ENCODE assay signal across 2 cellular contexts in the genomic region with DNA sequence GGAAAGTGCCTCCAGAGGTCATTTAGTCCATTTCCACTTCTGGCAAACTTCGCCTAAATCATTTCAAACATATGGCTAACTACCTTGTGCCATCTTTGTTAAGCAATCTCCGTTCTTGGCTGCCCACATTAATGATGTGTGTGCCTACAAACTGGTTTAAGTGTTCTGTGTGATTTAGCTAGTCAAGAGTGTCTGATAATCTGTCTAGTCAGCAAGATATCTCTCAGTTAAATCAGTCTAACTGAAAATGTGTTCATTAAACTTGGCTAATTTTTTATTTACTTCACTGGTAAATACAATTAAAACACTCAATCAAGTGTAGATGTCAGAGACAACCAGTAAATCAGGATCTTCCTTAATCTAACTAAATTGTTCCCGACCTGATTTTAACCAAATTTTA.
TF ChIP-seq lines count a peak whose summit lies in the region.

No MANE protein-coding gene starts in this region.

TF ChIP-seq in HepG2, 621 proteins besides CTCF, POLR2A, EP300 and RAD21 (continued from another document):
- TF ChIP-seq ZNF431 (CRISPR knock-in tag; IDR thresholded peaks at IDR 0.05; ENCODE audit: borderline replicate concordance, low read depth) (no peak), SMYD3 (CRISPR knock-in tag; IDR thresholded peaks at IDR 0.05) (no peak), CEBPB (IDR thresholded peaks at IDR 0.05; ENCODE audit: borderline replicate concordance, low read depth, low read length) (no peak), MAFK (conservative IDR thresholded peaks at IDR 0.05 in 1 of 2, IDR thresholded peaks at IDR 0.05 in 1 of 2; ENCODE audit: low read length in 2 of 2) (peak; percentile 96 to 99)
- TF ChIP-seq, protein P1, sequence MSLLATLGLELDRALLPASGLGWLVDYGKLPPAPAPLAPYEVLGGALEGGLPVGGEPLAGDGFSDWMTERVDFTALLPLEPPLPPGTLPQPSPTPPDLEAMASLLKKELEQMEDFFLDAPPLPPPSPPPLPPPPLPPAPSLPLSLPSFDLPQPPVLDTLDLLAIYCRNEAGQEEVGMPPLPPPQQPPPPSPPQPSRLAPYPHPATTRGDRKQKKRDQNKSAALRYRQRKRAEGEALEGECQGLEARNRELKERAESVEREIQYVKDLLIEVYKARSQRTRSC (CRISPR knock-in tag; IDR thresholded peaks at IDR 0.05; ENCODE audit: low read depth), result no peak
- TF ChIP-seq, protein P2, sequence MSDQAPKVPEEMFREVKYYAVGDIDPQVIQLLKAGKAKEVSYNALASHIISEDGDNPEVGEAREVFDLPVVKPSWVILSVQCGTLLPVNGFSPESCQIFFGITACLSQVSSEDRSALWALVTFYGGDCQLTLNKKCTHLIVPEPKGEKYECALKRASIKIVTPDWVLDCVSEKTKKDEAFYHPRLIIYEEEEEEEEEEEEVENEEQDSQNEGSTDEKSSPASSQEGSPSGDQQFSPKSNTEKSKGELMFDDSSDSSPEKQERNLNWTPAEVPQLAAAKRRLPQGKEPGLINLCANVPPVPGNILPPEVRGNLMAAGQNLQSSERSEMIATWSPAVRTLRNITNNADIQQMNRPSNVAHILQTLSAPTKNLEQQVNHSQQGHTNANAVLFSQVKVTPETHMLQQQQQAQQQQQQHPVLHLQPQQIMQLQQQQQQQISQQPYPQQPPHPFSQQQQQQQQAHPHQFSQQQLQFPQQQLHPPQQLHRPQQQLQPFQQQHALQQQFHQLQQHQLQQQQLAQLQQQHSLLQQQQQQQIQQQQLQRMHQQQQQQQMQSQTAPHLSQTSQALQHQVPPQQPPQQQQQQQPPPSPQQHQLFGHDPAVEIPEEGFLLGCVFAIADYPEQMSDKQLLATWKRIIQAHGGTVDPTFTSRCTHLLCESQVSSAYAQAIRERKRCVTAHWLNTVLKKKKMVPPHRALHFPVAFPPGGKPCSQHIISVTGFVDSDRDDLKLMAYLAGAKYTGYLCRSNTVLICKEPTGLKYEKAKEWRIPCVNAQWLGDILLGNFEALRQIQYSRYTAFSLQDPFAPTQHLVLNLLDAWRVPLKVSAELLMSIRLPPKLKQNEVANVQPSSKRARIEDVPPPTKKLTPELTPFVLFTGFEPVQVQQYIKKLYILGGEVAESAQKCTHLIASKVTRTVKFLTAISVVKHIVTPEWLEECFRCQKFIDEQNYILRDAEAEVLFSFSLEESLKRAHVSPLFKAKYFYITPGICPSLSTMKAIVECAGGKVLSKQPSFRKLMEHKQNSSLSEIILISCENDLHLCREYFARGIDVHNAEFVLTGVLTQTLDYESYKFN (CRISPR knock-in tag; conservative IDR thresholded peaks at IDR 0.05), result no peak
- TF ChIP-seq, protein P3, sequence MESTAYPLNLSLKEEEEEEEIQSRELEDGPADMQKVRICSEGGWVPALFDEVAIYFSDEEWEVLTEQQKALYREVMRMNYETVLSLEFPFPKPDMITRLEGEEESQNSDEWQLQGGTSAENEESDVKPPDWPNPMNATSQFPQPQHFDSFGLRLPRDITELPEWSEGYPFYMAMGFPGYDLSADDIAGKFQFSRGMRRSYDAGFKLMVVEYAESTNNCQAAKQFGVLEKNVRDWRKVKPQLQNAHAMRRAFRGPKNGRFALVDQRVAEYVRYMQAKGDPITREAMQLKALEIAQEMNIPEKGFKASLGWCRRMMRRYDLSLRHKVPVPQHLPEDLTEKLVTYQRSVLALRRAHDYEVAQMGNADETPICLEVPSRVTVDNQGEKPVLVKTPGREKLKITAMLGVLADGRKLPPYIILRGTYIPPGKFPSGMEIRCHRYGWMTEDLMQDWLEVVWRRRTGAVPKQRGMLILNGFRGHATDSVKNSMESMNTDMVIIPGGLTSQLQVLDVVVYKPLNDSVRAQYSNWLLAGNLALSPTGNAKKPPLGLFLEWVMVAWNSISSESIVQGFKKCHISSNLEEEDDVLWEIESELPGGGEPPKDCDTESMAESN (CRISPR knock-in tag; conservative IDR thresholded peaks at IDR 0.05), result no peak
TF ChIP-seq in HepG2: peak in this region for 2.

TF ChIP-seq in K562, 482 proteins besides CTCF, POLR2A, EP300 and RAD21 (continued from another document):
- no peak for TF ChIP-seq POLR2H (tag; IDR thresholded peaks at IDR 0.05; ENCODE audit: low read depth)
- TF ChIP-seq TFAM (CRISPR knock-in tag; conservative IDR thresholded peaks at IDR 0.05), result no peak
- TF ChIP-seq ZNF316 (IDR thresholded peaks at IDR 0.05), result peak; percentile 52
- TF ChIP-seq MAFK (IDR thresholded peaks at IDR 0.05; ENCODE audit: low read length), result peak; percentile 76
- TF ChIP-seq SMAD3 (CRISPR knock-in tag; conservative IDR thresholded peaks at IDR 0.05), result no peak
- no peak for TF ChIP-seq PML (IDR thresholded peaks at IDR 0.05; ENCODE audit: low read length)
- no peak for TF ChIP-seq MYBL2 (IDR thresholded peaks at IDR 0.05; ENCODE audit: low read depth)
- TF ChIP-seq MYBL2 (CRISPR knock-in tag; IDR thresholded peaks at IDR 0.05; ENCODE audit: borderline replicate concordance), result no peak
- peak; percentile 73 for TF ChIP-seq MAFF (IDR thresholded peaks at IDR 0.05; ENCODE audit: low read length)
